ENCODE assay signal across 8 cellular contexts in the genomic region with DNA sequence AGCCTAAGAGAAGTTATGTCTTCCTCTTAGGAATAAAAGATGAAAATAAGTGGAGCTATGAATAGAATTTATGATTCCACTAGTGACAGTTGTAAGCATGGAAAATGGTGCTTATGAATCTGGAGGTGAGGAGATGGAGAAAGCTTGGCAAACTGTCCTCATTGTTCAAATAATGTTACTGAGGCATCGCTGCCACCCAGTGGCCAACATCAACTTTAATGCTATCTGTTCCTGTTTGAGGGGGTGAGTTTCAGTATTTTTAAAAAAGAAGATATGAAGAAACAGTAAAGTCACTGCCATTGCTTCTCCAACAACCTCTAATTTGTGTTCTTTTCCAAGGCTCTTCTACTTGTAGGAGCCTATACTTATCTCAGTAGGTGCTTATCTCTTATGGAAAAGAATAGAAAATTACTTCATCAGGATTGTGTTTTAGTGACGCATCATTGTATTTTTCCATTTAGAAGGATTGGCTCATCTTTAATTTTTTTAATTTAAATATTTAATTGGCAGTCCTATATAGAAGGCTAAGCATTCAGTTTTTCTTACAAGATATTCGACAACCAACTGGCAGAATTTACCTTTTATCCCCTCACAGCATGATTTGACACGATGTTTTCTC.
DNase-seq lines count a peak whose midpoint lies in the region; ATAC-seq and TF ChIP-seq lines count a peak whose summit lies in the region.

No MANE protein-coding gene starts in this region.

- no peaks in the 10 kb centered on the region for H3K9me3 Mint-ChIP-seq in activated naive CD4-positive, alpha-beta T cell treated with anti-CD3 and anti-CD28 coated beads for 36 hours

- TF ChIP-seq POLR2A in heart left ventricle (IDR thresholded peaks at IDR 0.05): no peak
- no peak for TF ChIP-seq POLR2A in suprapubic skin (IDR thresholded peaks at IDR 0.05)

- CTCF ChIA-PET in activated naive CD4-positive, alpha-beta T cell treated with anti-CD3 and anti-CD28 coated beads for 36 hours (lab: Charles Lee): interaction anchor here (0.7 to 2.2 kb wide), 12 partner anchors 14 to 547 kb away, joined by 3 to 14 read pairs (median 4); no protein-coding TSS in a partner anchor

- H3K4me3 ChIP-seq in heart left ventricle (no peak overlapping the region), suprapubic skin (no peak overlapping the region)

- no peak overlapping the region for H3K4me3 Mint-ChIP-seq in activated naive CD4-positive, alpha-beta T cell treated with anti-CD3 and anti-CD28 coated beads for 36 hours

- H3K9me3 ChIP-seq in heart left ventricle (no peaks in the 10 kb centered on the region), suprapubic skin (no peaks in the 10 kb centered on the region)

- H3K4me1 Mint-ChIP-seq in activated naive CD4-positive, alpha-beta T cell treated with anti-CD3 and anti-CD28 coated beads for 36 hours (ENCODE audit: low read depth): no peaks in the 10 kb centered on the region

- no peaks in the 10 kb centered on the region for H3K27me3 ChIP-seq in heart left ventricle
- H3K27me3 ChIP-seq in suprapubic skin: no peaks in the 10 kb centered on the region

- H3K4me1 ChIP-seq in heart left ventricle: peaks cover 0 to 11% (median 1%) of the 10 kb centered on the region in 12 donors
- H3K4me1 ChIP-seq in suprapubic skin: no peaks in the 10 kb centered on the region

- H3K27ac Mint-ChIP-seq in activated naive CD4-positive, alpha-beta T cell treated with anti-CD3 and anti-CD28 coated beads for 36 hours: no peak overlapping the region

- H3K27ac ChIP-seq in heart left ventricle (peak overlapping the region in 1 of 12 donors; percentile 16), suprapubic skin (no peak overlapping the region)

- H3K36me3 ChIP-seq in heart left ventricle (no peaks in the 10 kb centered on the region), suprapubic skin (no peaks in the 10 kb centered on the region)

- no peaks in the 10 kb centered on the region for H3K36me3 Mint-ChIP-seq in activated naive CD4-positive, alpha-beta T cell treated with anti-CD3 and anti-CD28 coated beads for 36 hours (ENCODE audit: low read depth)

- 48 to 62% (median 59%) methylated on average over 4 of the region's 4 CpGs for WGBS in heart left ventricle, 4 donors
- WGBS in suprapubic skin: 66% methylated on average over 4 of the region's 4 CpGs

- DNase-seq in AML-193 (lab: John Stamatoyannopoulos, UW) (peak; percentile 72 to 76), NCI-H748 (lab: John Stamatoyannopoulos, UW; ENCODE audit: unreplicated experiment) (peak; percentile 52), heart left ventricle (peak; percentile 49 to 78 (median 56)), retina (peak; percentile 22), suprapubic skin (ENCODE audit: low spot score in 2 of 2) (no peak)
- peak; percentile 68 for DNase-seq in activated naive CD4-positive, alpha-beta T cell treated with anti-CD3 and anti-CD28 coated beads for 36 hours

- TF ChIP-seq EP300 in suprapubic skin (IDR thresholded peaks at IDR 0.05): no peak

- TF ChIP-seq CTCF in heart left ventricle (IDR thresholded peaks at IDR 0.05) (peak; percentile 36 to 71 (median 65)), suprapubic skin (IDR thresholded peaks at IDR 0.05) (peak in 1 of 2 donors; percentile 26)

- intact Hi-C loops in activated naive CD4-positive, alpha-beta T cell treated with anti-CD3 and anti-CD28 coated beads for 36 hours (cut with micrococcal nuclease): loop anchor here (1.0 to 5.0 kb wide), 4 partner anchors 52 to 502 kb away; no protein-coding TSS in a partner anchor
- intact Hi-C loops in heart left ventricle (cut with DNase I): loop anchor here in 9 of 10 donors (1.0 to 10.0 kb wide), 10 partner anchors 60 to 500 kb away; a partner anchor contains a TSS

- ATAC-seq in GM18511 (IDR thresholded peaks at IDR 0.05; ENCODE audit: unreplicated experiment): peak; percentile 82
- ATAC-seq in HG03139 (IDR thresholded peaks at IDR 0.05; ENCODE audit: unreplicated experiment): peak; percentile 71
- ATAC-seq in heart left ventricle: peak; percentile 78 to 90 (median 86)

- no peaks in the 10 kb centered on the region for H3K27me3 Mint-ChIP-seq in activated naive CD4-positive, alpha-beta T cell treated with anti-CD3 and anti-CD28 coated beads for 36 hours (ENCODE audit: low read depth)

Comparison
In these comparisons a context has a peak if more than half of its experiments do, and no peak if none do; other contexts are left out.
1. DNase-seq: peak in AML-193 (2 of 2), NCI-H748 (single experiment), activated naive CD4-positive, alpha-beta T cell treated with anti-CD3 and anti-CD28 coated beads for 36 hours (single experiment), heart left ventricle (5 of 5) and retina (single experiment); none in suprapubic skin (0 of 2).
2. Peak in every context shown above with its lines, with median percentiles within 50 percentile points of each other: ATAC-seq.